In genomic region chr15:49174902-49175301, GRCh38 we compare ENCODE assay signal across 1 cellular context.
TF ChIP-seq lines count a peak whose summit lies in the region.

No MANE protein-coding gene starts in this region.

TF ChIP-seq in IMR-90, 13 proteins besides CTCF, POLR2A, EP300 and RAD21:
- TF ChIP-seq SMC3 (IDR thresholded peaks at IDR 0.05; ENCODE audit: low read depth, low read length) (no peak), MAFK (IDR thresholded peaks at IDR 0.05; ENCODE audit: low read depth, low read length) (no peak), MAZ (IDR thresholded peaks at IDR 0.05; ENCODE audit: borderline replicate concordance, low read depth, low read length) (no peak), ELK1 (IDR thresholded peaks at IDR 0.05; ENCODE audit: borderline replicate concordance, low read depth, low read length) (no peak), USF2 (IDR thresholded peaks at IDR 0.05; ENCODE audit: low read depth, low read length) (no peak)
